Comparison of ENCODE assay signal across 23 cellular contexts in genomic region chr6:75114795-75115194, GRCh38.
DNase-seq lines count a peak whose midpoint lies in the region; ATAC-seq, FAIRE-seq and TF ChIP-seq lines count a peak whose summit lies in the region.
"Had no signal": no experiment of that assay in that cellular context is flagged by ENCODE, and none has a peak within 500 bp of the region (broad histone marks: within the 10 kb centered on the region; RNA-seq: fewer than 3 reads in every experiment).

No MANE protein-coding gene starts in this region.

- no peak for TF ChIP-seq POLR2A in A549 (IDR thresholded peaks at IDR 0.05; ENCODE audit: low read length)

- H3K4me3 Mint-ChIP-seq in chondrocyte (ENCODE audit: unreplicated experiment), result no peak overlapping the region
- H3K4me3 Mint-ChIP-seq in progenitor cell of endocrine pancreas (ENCODE audit: low read depth), result no peak overlapping the region
- H3K4me3 Mint-ChIP-seq: B cell; CD8-positive, alpha-beta memory T cell; central memory CD8-positive, alpha-beta T cell; T-helper 17 cell had no signal

- H3K36me3 Mint-ChIP-seq in chondrocyte (ENCODE audit: low read depth) (peaks cover 66% of the 10 kb centered on the region), progenitor cell of endocrine pancreas (ENCODE audit: insufficient read depth) (no peaks in the 10 kb centered on the region)
- H3K36me3 Mint-ChIP-seq: CD8-positive, alpha-beta memory T cell had no signal

- H3K4me1 Mint-ChIP-seq in chondrocyte (ENCODE audit: low read depth), result peaks cover 84% of the 10 kb centered on the region
- peaks cover 12% of the 10 kb centered on the region for H3K4me1 Mint-ChIP-seq in progenitor cell of endocrine pancreas (ENCODE audit: low read depth)
- H3K4me1 Mint-ChIP-seq: B cell; CD8-positive, alpha-beta memory T cell; central memory CD8-positive, alpha-beta T cell; T-helper 17 cell had no signal

- H3K4me1 ChIP-seq in A549, result peaks cover 9% of the 10 kb centered on the region; the same call in 1 of the 3 replicates
- H3K4me1 ChIP-seq: vagina had no signal

- DNase-seq in A549 (ENCODE audit: low read depth in 1 of 2, low spot score in 1 of 2) (no peak), chondrocyte (ENCODE audit: low spot score) (no peak), kidney glomerular epithelial cell (lab: John Stamatoyannopoulos, UW) (peak; percentile 67), renal cortical epithelial cell (ENCODE audit: low read depth) (peak; percentile 87), NCI-H1694 (lab: John Stamatoyannopoulos, UW) (no peak), ureter (ENCODE audit: low spot score) (no peak), progenitor cell of endocrine pancreas (ENCODE audit: low spot score, unreplicated experiment) (no peak), NCI-H187 (lab: John Stamatoyannopoulos, UW) (no peak)
- DNase-seq: activated effector memory CD4-positive, alpha-beta T cell treated with Interleukin-2 at 50 U/mL for 16 hours; CD8-positive, alpha-beta memory T cell; dorsolateral prefrontal cortex; GM23248; head of caudate nucleus; left colon; NCI-H1417 treated with DMSO at 0.1 percent for 48 hours; NCI-H446 treated with DMSO at 0.1 percent for 48 hours; SK-N-SH; T-helper 17 cell had no signal

- peak overlapping the region; percentile 92 for H3K27ac Mint-ChIP-seq in chondrocyte (ENCODE audit: unreplicated experiment)
- H3K27ac Mint-ChIP-seq in progenitor cell of endocrine pancreas, result no peak overlapping the region
- H3K27ac Mint-ChIP-seq: B cell; CD8-positive, alpha-beta memory T cell; T-helper 17 cell had no signal

- H3K27me3 Mint-ChIP-seq in chondrocyte (ENCODE audit: low read depth), result no peaks in the 10 kb centered on the region
- no peaks in the 10 kb centered on the region for H3K27me3 Mint-ChIP-seq in progenitor cell of endocrine pancreas
- H3K27me3 Mint-ChIP-seq: B cell had no signal

- TF ChIP-seq CTCF in A549 (IDR thresholded peaks at IDR 0.05) (no peak), chondrocyte (IDR thresholded peaks at IDR 0.05) (no peak), progenitor cell of endocrine pancreas (IDR thresholded peaks at IDR 0.05; ENCODE audit: unreplicated experiment) (no peak)

- 21% methylated on average over 2 of the region's 2 CpGs for WGBS in A549 (ENCODE audit: missing lambda C conversion rate)

- POLR2A ChIA-PET in A549 (lab: Yijun Ruan, JAX), result no interaction called here

- no peaks in the 10 kb centered on the region for H3K9me3 ChIP-seq in A549
- H3K9me3 ChIP-seq: SK-N-SH, vagina had no signal

- no peak overlapping the region for H3K4me3 ChIP-seq in A549
- H3K4me3 ChIP-seq: dorsolateral prefrontal cortex, GM23248, vagina had no signal

- ATAC-seq in A549, result no peak
- ATAC-seq: left colon, T-helper 17 cell had no signal

- no peak for FAIRE-seq in A549 (lab: Jason Lieb, UNC)
- FAIRE-seq: A204.1, endothelial cell of umbilical vein had no signal

- TF ChIP-seq EP300 in A549 (IDR thresholded peaks at IDR 0.05), result no peak

- peak overlapping the region; percentile 31; the same call in 2 of the 3 replicates for H3K4me2 ChIP-seq in A549
- H3K4me2 ChIP-seq: SK-N-SH had no signal

- H3K27ac ChIP-seq in A549, result no peak overlapping the region
- H3K27ac ChIP-seq: vagina had no signal

- TF ChIP-seq RAD21 in A549 (conservative IDR thresholded peaks at IDR 0.05 in 1 of 2, IDR thresholded peaks at IDR 0.05 in 1 of 2), result no peak

- H3K9me3 Mint-ChIP-seq in chondrocyte (ENCODE audit: low read depth) (no peaks in the 10 kb centered on the region), progenitor cell of endocrine pancreas (ENCODE audit: low read depth) (no peaks in the 10 kb centered on the region)
- H3K9me3 Mint-ChIP-seq: CD8-positive, alpha-beta memory T cell; central memory CD8-positive, alpha-beta T cell had no signal

- CTCF ChIA-PET in A549 (lab: Yijun Ruan, JAX), result no interaction called here

TF ChIP-seq in A549, 52 proteins besides CTCF, POLR2A, EP300 and RAD21:
- TF ChIP-seq HOXB13 (CRISPR knock-in tag; IDR thresholded peaks at IDR 0.05; ENCODE audit: low read depth) (no peak), HEYL (CRISPR knock-in tag; IDR thresholded peaks at IDR 0.05) (no peak), POLR2AphosphoS2 (conservative IDR thresholded peaks at IDR 0.05; ENCODE audit: low read length) (no peak), TFCP2L1 (CRISPR knock-in tag; IDR thresholded peaks at IDR 0.05) (no peak), CBX2 (IDR thresholded peaks at IDR 0.05; ENCODE audit: borderline replicate concordance, low read depth) (no peak), GATA3 (IDR thresholded peaks at IDR 0.05; ENCODE audit: borderline replicate concordance) (no peak), ELK1 (IDR thresholded peaks at IDR 0.05; ENCODE audit: low read depth, low read length) (no peak), RCOR1 (IDR thresholded peaks at IDR 0.05; ENCODE audit: low read depth, low read length) (no peak), KDM5A (IDR thresholded peaks at IDR 0.05) (no peak), ATOH8 (CRISPR knock-in tag; IDR thresholded peaks at IDR 0.05; ENCODE audit: low read depth) (no peak), HOXA7 (CRISPR knock-in tag; IDR thresholded peaks at IDR 0.05) (no peak), MAX (IDR thresholded peaks at IDR 0.05) (no peak), HMGXB4 (CRISPR knock-in tag; IDR thresholded peaks at IDR 0.05; ENCODE audit: borderline replicate concordance) (no peak), NFE2L2 (conservative IDR thresholded peaks at IDR 0.05; ENCODE audit: low read length) (no peak)

Comparison
In these comparisons a context has a peak if more than half of its experiments do, and no peak if none do; other contexts are left out.
1. DNase-seq: peak in kidney glomerular epithelial cell (single experiment) and renal cortical epithelial cell (single experiment); none in A549 (0 of 2), chondrocyte (single experiment), NCI-H1694 (single experiment), ureter (single experiment), progenitor cell of endocrine pancreas (single experiment) and NCI-H187 (0 of 2).